In the genomic region with DNA sequence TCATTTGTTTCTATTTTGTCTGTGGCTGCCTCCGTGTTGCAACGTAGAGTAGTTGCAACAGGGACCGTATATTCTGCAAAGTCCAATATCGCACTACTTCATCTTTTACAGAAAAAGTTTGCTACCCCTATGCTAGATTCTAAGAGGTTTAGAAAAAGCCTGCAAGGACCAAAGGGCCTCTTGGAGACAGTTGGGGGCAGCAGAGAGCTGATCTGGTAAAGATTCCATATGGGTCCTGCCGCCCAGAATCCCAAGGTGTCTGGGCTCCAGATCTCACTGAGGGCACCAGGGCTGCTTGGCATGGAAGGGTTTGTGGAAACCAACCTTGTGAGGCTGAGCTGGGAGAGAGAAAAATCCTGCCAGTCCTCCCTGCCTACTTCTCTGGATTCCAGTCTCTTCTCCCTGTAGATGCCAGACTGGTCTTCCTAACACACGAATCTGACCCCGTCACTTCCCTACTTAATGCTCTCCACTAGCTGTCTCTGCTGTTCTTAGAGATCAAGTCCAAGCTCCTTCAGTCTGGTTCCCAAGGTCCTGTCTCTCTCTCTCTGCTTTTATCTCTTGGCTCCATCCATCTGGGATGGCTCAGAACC, we compare ENCODE assay signal across 8 cellular contexts.
DNase-seq lines count a peak whose midpoint lies in the region; ATAC-seq and TF ChIP-seq lines count a peak whose summit lies in the region.

No MANE protein-coding gene starts in this region.

- peak; percentile 41 for DNase-seq in EH (ENCODE audit: low read depth)
- DNase-seq in HuH-7 (ENCODE audit: low spot score), result peak; percentile 36
- peak; percentile 6 for DNase-seq in OCI-M1 (lab: John Stamatoyannopoulos, UW)
- peak; percentile 9 for DNase-seq in fibroblast of the conjunctiva (ENCODE audit: low read depth)
- peak; percentile 8 to 11 for DNase-seq in thyroid gland
- no peak for DNase-seq in posterior vena cava (ENCODE audit: low spot score)

- no peak for TF ChIP-seq POLR2A in thyroid gland (IDR thresholded peaks at IDR 0.05)

- H3K9me3 ChIP-seq in thyroid gland, result no peaks in the 10 kb centered on the region

- intact Hi-C loops in thyroid gland (cut with DNase I) (no loop called here), posterior vena cava (cut with DNase I) (no loop called here)

- no peak overlapping the region for H3K27ac ChIP-seq in thyroid gland

- no peaks in the 10 kb centered on the region for H3K36me3 ChIP-seq in thyroid gland

- 30 to 42% methylated on average over 7 of the region's 7 CpGs for WGBS in thyroid gland, 2 donors

- H3K4me3 ChIP-seq in thyroid gland (replicated peaks in 1 of 3), result no peak overlapping the region

- no peaks in the 10 kb centered on the region for H3K27me3 ChIP-seq in thyroid gland

- ATAC-seq in GM18502 (IDR thresholded peaks at IDR 0.05; ENCODE audit: poor library complexity, unreplicated experiment) (no peak), HG03442 (IDR thresholded peaks at IDR 0.05; ENCODE audit: unreplicated experiment) (no peak)

- peak in 2 of 6 experiments; percentile 16 to 35 for TF ChIP-seq CTCF in thyroid gland (IDR thresholded peaks at IDR 0.05)

- no peaks in the 10 kb centered on the region for H3K4me1 ChIP-seq in thyroid gland
